19 cellular contexts compared by ENCODE assay signal in genomic region chr17:21371511-21372081, GRCh38. TPM values are rescaled to one million over a fixed set of nuclear protein-coding genes. Genes with fewer than 3 reads are reported as not detected.
DNase-seq lines count a peak whose midpoint lies in the region; ATAC-seq, FAIRE-seq and TF ChIP-seq lines count a peak whose summit lies in the region.
"Had no signal": no experiment of that assay in that cellular context is flagged by ENCODE, and none has a peak within 500 bp of the region (broad histone marks: within the 10 kb centered on the region; RNA-seq: fewer than 3 reads in every experiment).

No MANE protein-coding gene starts in this region.

- intact Hi-C loops in left cardiac atrium (cut with DNase I) (no loop called here), K562 (cut with micrococcal nuclease) (no loop called here), HepG2 (cut with micrococcal nuclease; ENCODE audit: unreplicated experiment) (no loop called here), gastrocnemius medialis (cut with DNase I; ENCODE audit: low total_unique reads) (no loop called here)

- H3K4me1 ChIP-seq in cardiac muscle cell (ENCODE audit: low read depth) (peaks cover 44% of the 10 kb centered on the region), K562 (replicated peaks in 1 of 2; ENCODE audit: control insufficient read depth in 2 of 2, insufficient read depth in 2 of 2, low read length in 2 of 2) (peaks cover 0 to 8% of the 10 kb centered on the region in 2 experiments; a peak in 2 of 5 replicates), HepG2 (ENCODE audit: insufficient read depth, low read length) (no peaks in the 10 kb centered on the region), gastrocnemius medialis (peaks cover 20% of the 10 kb centered on the region in 2 donors)

- FAIRE-seq in K562 (lab: Jason Lieb, UNC) (no peak), HepG2 (lab: Jason Lieb, UNC) (no peak)

- TF ChIP-seq RAD21 in K562 (CRISPR knock-in tag; conservative IDR thresholded peaks at IDR 0.05 in 1 of 2, IDR thresholded peaks at IDR 0.05 in 1 of 2) (no peak), HepG2 (CRISPR knock-in tag; IDR thresholded peaks at IDR 0.05) (no peak)

- 6% methylated on average over 13 of the region's 17 CpGs for WGBS in K562 (ENCODE audit: insufficient coverage, low coverage, missing lambda C conversion rate)
- 20% methylated on average over 1 of the region's 17 CpGs for WGBS in HepG2 (ENCODE audit: low lambda C conversion rate)

- TF ChIP-seq POLR2A in K562 (conservative IDR thresholded peaks at IDR 0.05) (no peak), HepG2 (IDR thresholded peaks at IDR 0.05; ENCODE audit: insufficient read depth in 1 of 2, low read depth in 2 of 2, low read length in 2 of 2) (no peak), gastrocnemius medialis (IDR thresholded peaks at IDR 0.05) (no peak)

- no peak overlapping the region for H3K9ac ChIP-seq in K562 (ENCODE audit: insufficient read depth in 1 of 2, low read depth in 2 of 2, low read length in 2 of 2)
- H3K9ac ChIP-seq in HepG2 (ENCODE audit: insufficient read depth, low read depth, low read length), result no peak overlapping the region
- H3K9ac ChIP-seq: KMS-11 had no signal

- H3K27me3 ChIP-seq in cardiac muscle cell (no peaks in the 10 kb centered on the region), K562 (ENCODE audit: control insufficient read depth in 2 of 2, insufficient read depth in 2 of 2, low read length in 2 of 2) (peaks cover 0 to 47% of the 10 kb centered on the region in 2 experiments; a peak in 3 of 5 replicates), HepG2 (ENCODE audit: control insufficient read depth in 1 of 2, insufficient read depth in 2 of 2, low read length in 2 of 2) (peaks cover 17 to 87% of the 10 kb centered on the region in 2 experiments), gastrocnemius medialis (no peaks in the 10 kb centered on the region)
- H3K27me3 ChIP-seq: MG63 had no signal

- in situ Hi-C loops in K562 (cut with MboI) (no loop called here), HepG2 (cut with HindIII; ENCODE audit: extremely low pct_ligation_motif_present, low pct_unique_long_range_greater_than_20kb) (no loop called here), gastrocnemius medialis (cut with MboI; ENCODE audit: low sequenced_read_pairs in 4 of 4) (no loop called here)

- TF ChIP-seq CTCF in cardiac muscle cell (IDR thresholded peaks at IDR 0.05; ENCODE audit: low read depth, low read length) (no peak), K562 (IDR thresholded peaks at IDR 0.05 in 2 of 3, conservative IDR thresholded peaks at IDR 0.05 in 1 of 3; ENCODE audit: insufficient read depth in 2 of 3, low read depth in 1 of 3, low read length in 3 of 3) (no peak), HepG2 (CRISPR knock-in tag; IDR thresholded peaks at IDR 0.05) (no peak), gastrocnemius medialis (IDR thresholded peaks at IDR 0.05 in 4 of 5, conservative IDR thresholded peaks at IDR 0.05 in 1 of 5) (no peak)

- DNase-seq in cardiac muscle cell (ENCODE audit: low read depth in 1 of 2, low spot score in 1 of 2), result no peak
- no peak for DNase-seq in left cardiac atrium
- no peak for DNase-seq in K562 (ENCODE audit: extremely low read depth in 1 of 4, low spot score in 3 of 4)
- DNase-seq in HepG2 (ENCODE audit: low spot score), result no peak
- DNase-seq in gastrocnemius medialis, result no peak
- no peak for DNase-seq in NCI-H1694 treated with DMSO at 0.1 percent for 48 hours (lab: John Stamatoyannopoulos, UW)
- DNase-seq in activated effector memory CD4-positive, alpha-beta T cell treated with anti-CD3 and anti-CD28 coated beads, Interleukin-2, amount 50 U/mL, for 16 hours, result no peak
- DNase-seq in activated naive CD8-positive, alpha-beta T cell treated with anti-CD3 and anti-CD28 coated beads, Interleukin-2, amount 50 U/mL, for 24 hours, result no peak
- DNase-seq: DMS 273 treated with DMSO at 0.1 percent for 48 hours, MG63, NCI-H1105, NCI-H187 treated with DMSO at 0.1 percent for 48 hours, NCI-H2171, NCI-H446 treated with DMSO at 0.1 percent for 48 hours, NCI-H748 treated with DMSO at 0.1 percent for 48 hours, SHP77 had no signal

- peaks cover 2% of the 10 kb centered on the region for H3K4me1 Mint-ChIP-seq in activated naive CD8-positive, alpha-beta T cell treated with anti-CD3 and anti-CD28 coated beads, Interleukin-2, amount 50 U/mL, for 24 hours

- ATAC-seq in left cardiac atrium (no peak), K562 (no peak), HepG2 (no peak), gastrocnemius medialis (no peak)
- no peak for ATAC-seq in activated naive CD8-positive, alpha-beta T cell treated with anti-CD3 and anti-CD28 coated beads, Interleukin-2, amount 50 U/mL, for 24 hours
- ATAC-seq: GM23338 had no signal

- no peak overlapping the region for H2AFZ ChIP-seq in K562 (ENCODE audit: low read depth, low read length)
- no peak overlapping the region for H2AFZ ChIP-seq in HepG2 (ENCODE audit: low read length)

- BruUV-seq in K562 (replicated peaks; lab: Mats Ljungman, UMichigan) (no TSS peak), HepG2 (replicated peaks; lab: Mats Ljungman, UMichigan) (no TSS peak)

- H3K36me3 ChIP-seq in cardiac muscle cell (no peaks in the 10 kb centered on the region), K562 (ENCODE audit: control insufficient read depth, insufficient read depth, low read length) (no peaks in the 10 kb centered on the region), HepG2 (replicated peaks in 1 of 2; ENCODE audit: control insufficient read depth in 1 of 2, insufficient read depth in 2 of 2, low read length in 2 of 2) (no peaks in the 10 kb centered on the region), gastrocnemius medialis (no peaks in the 10 kb centered on the region)
- H3K36me3 ChIP-seq: MG63 had no signal

- no peak overlapping the region for H3K4me3 ChIP-seq in cardiac muscle cell
- H3K4me3 ChIP-seq in K562, result no peak overlapping the region
- H3K4me3 ChIP-seq in HepG2 (replicated peaks in 1 of 3; ENCODE audit: insufficient read depth in 1 of 3, low read depth in 2 of 3, low read length in 3 of 3), result no peak overlapping the region
- no peak overlapping the region for H3K4me3 ChIP-seq in gastrocnemius medialis
- H3K4me3 ChIP-seq: GM23338, MG63 had no signal

- no peak overlapping the region for H3K4me3 Mint-ChIP-seq in activated naive CD8-positive, alpha-beta T cell treated with anti-CD3 and anti-CD28 coated beads, Interleukin-2, amount 50 U/mL, for 24 hours

- no peaks in the 10 kb centered on the region for H3K9me1 ChIP-seq in K562 (ENCODE audit: control insufficient read depth, insufficient read depth, low read length)

- H3K9me3 ChIP-seq in cardiac muscle cell (ENCODE audit: low read depth), result no peaks in the 10 kb centered on the region
- H3K9me3 ChIP-seq in K562 (replicated peaks; ENCODE audit: control insufficient read depth, insufficient read depth, low read depth, low read length), result no peaks in the 10 kb centered on the region
- no peaks in the 10 kb centered on the region for H3K9me3 ChIP-seq in HepG2 (ENCODE audit: low read length)
- no peaks in the 10 kb centered on the region for H3K9me3 ChIP-seq in gastrocnemius medialis
- H3K9me3 ChIP-seq: MG63 had no signal

- POLR2A ChIA-PET in K562 (lab: Yijun Ruan, JAX) (interaction anchor here (0.7 kb wide), 1 partner anchor 75 kb away, joined by 3 read pairs; no protein-coding TSS in a partner anchor), HepG2 (lab: Yijun Ruan, JAX) (no interaction called here)

- CTCF ChIA-PET in K562 (lab: Yijun Ruan, JAX; ENCODE audit: low intra/inter-chr PET ratio), result no interaction called here
- CTCF ChIA-PET in HepG2 (lab: Yijun Ruan, JAX; ENCODE audit: low intra/inter-chr PET ratio, low total read pairs), result no interaction called here

- no peaks in the 10 kb centered on the region for H3K36me3 Mint-ChIP-seq in activated naive CD8-positive, alpha-beta T cell treated with anti-CD3 and anti-CD28 coated beads, Interleukin-2, amount 50 U/mL, for 24 hours (ENCODE audit: low read depth)

- no peak overlapping the region for H3K27ac Mint-ChIP-seq in activated naive CD8-positive, alpha-beta T cell treated with anti-CD3 and anti-CD28 coated beads, Interleukin-2, amount 50 U/mL, for 24 hours
- H3K27ac Mint-ChIP-seq: GM23338 had no signal

- peaks cover 15% of the 10 kb centered on the region for H3K27me3 Mint-ChIP-seq in activated naive CD8-positive, alpha-beta T cell treated with anti-CD3 and anti-CD28 coated beads, Interleukin-2, amount 50 U/mL, for 24 hours

- peak overlapping the region; percentile 95 for H3K27ac ChIP-seq in cardiac muscle cell
- no peak overlapping the region for H3K27ac ChIP-seq in K562 (ENCODE audit: extremely low read depth, low read depth, low read length)
- no peak overlapping the region for H3K27ac ChIP-seq in HepG2 (ENCODE audit: extremely low read length, insufficient read depth, low read length)
- peak overlapping the region; percentile 68 to 83 (median 78) for H3K27ac ChIP-seq in gastrocnemius medialis
- H3K27ac ChIP-seq: 22Rv1, KMS-11 had no signal

- H4K20me1 ChIP-seq in K562 (replicated peaks; ENCODE audit: control insufficient read depth, insufficient read depth, low read length), result no peaks in the 10 kb centered on the region; the same call in 1 of the 2 replicates
- H4K20me1 ChIP-seq in HepG2 (ENCODE audit: insufficient read depth, low read length), result no peaks in the 10 kb centered on the region

- no peak overlapping the region for H3K4me2 ChIP-seq in K562 (ENCODE audit: insufficient read depth, low read length)
- H3K4me2 ChIP-seq in HepG2 (ENCODE audit: low read depth, low read length), result no peak overlapping the region
- H3K4me2 ChIP-seq: KMS-11 had no signal

- no peaks in the 10 kb centered on the region for H3K79me2 ChIP-seq in K562 (ENCODE audit: control insufficient read depth, insufficient read depth, low read length)
- no peaks in the 10 kb centered on the region for H3K79me2 ChIP-seq in HepG2 (ENCODE audit: insufficient read depth, low read length)

- no peaks in the 10 kb centered on the region for H3K9me3 Mint-ChIP-seq in activated naive CD8-positive, alpha-beta T cell treated with anti-CD3 and anti-CD28 coated beads, Interleukin-2, amount 50 U/mL, for 24 hours

- TF ChIP-seq EP300 in K562 (IDR thresholded peaks at IDR 0.05; ENCODE audit: low read length), result no peak
- TF ChIP-seq EP300 in HepG2 (IDR thresholded peaks at IDR 0.05; ENCODE audit: low read depth in 2 of 2, low read length in 2 of 2), result no peak
- no peak for TF ChIP-seq EP300 in HepG2 (CRISPR knock-in tag; IDR thresholded peaks at IDR 0.05; ENCODE audit: borderline replicate concordance)

RNA-seq across cellular contexts. Expression of gene KCNJ12, which starts 4.6 kb away (rescaled TPM):
- 13.4 and 14.0 TPM in 2 replicates for total RNA-seq in cardiac muscle cell
- 5.9 and 11.6 TPM in 2 replicates for polyA plus RNA-seq in cardiac muscle cell
- 10 to 100 TPM; 12.0 to 16.5 TPM for total RNA-seq in left cardiac atrium
- total RNA-seq in K562 (2011; cell fraction: chromatin; rRNA removed; ENCODE audit: low replicate concordance), result not detected in 2 replicates
- total RNA-seq in K562 (2011; cell fraction: nucleolus; rRNA removed), result not detected in 2 replicates
- total RNA-seq in K562 (2011; cell fraction: nucleoplasm; rRNA removed), result not detected in 2 replicates
- 0.12 TPM in 1 of 2 replicates, not detected in the other for total RNA-seq in K562 (2014; rRNA removed)
- not detected in 2 replicates for total RNA-seq in K562 (2014; rRNA removed; fragmentation: Illumina TruSeq; extraction: Trizol)
- not detected in 2 replicates for total RNA-seq in K562 (2015; rRNA removed; fragmentation: Illumina TruSeq; extraction: Trizol)
- 0.02 TPM in 1 of 2 replicates, not detected in the other for total RNA-seq in K562 (2021)
- not detected in 2 replicates for polyA plus RNA-seq in K562 (2011; rRNA removed)
- 0.01 and 0.03 TPM in 2 replicates for polyA plus RNA-seq in K562 (2011; cell fraction: cytosol; rRNA removed)
- polyA plus RNA-seq in K562 (2011; cell fraction: nucleus; rRNA removed), result not detected in 2 replicates
- not detected in 2 replicates for polyA plus RNA-seq in K562 (2012)
- not detected in 2 replicates for polyA plus RNA-seq in K562 (2014; fragmentation: Illumina TruSeq; extraction: Trizol)
- polyA plus RNA-seq in K562 (2014; fragmentation: Nextera tagmentation; extraction: Ambion mirVana), result not detected
- polyA plus RNA-seq in K562 (2014; rRNA removed), result not detected in 2 replicates
- not detected in 2 replicates for polyA minus RNA-seq in K562 (2011; rRNA and poly(A)+ RNA removed)
- polyA minus RNA-seq in K562 (2011; cell fraction: cytosol; rRNA and poly(A)+ RNA removed), result not detected in 2 replicates
- polyA minus RNA-seq in K562 (2011; cell fraction: nucleus; rRNA and poly(A)+ RNA removed), result not detected in 2 replicates
- not detected in 2 replicates for total RNA-seq in HepG2 (2016; rRNA removed; fragmentation: Illumina TruSeq; extraction: Trizol)
- total RNA-seq in HepG2 (2016; cell fraction: cytosol; rRNA removed; fragmentation: Illumina TruSeq; extraction: Trizol; ENCODE audit: low read depth), result not detected in 2 replicates
- total RNA-seq in HepG2 (2016; cell fraction: insoluble cytoplasmic fraction; rRNA removed; fragmentation: Illumina TruSeq; extraction: Trizol), result not detected in 2 replicates
- not detected in 2 replicates for total RNA-seq in HepG2 (2016; cell fraction: membrane; rRNA removed; fragmentation: Illumina TruSeq; extraction: Trizol)
- total RNA-seq in HepG2 (2016; cell fraction: nucleus; rRNA removed; fragmentation: Illumina TruSeq; extraction: Trizol), result not detected in 2 replicates
- not detected in 2 replicates for polyA plus RNA-seq in HepG2 (2011; rRNA removed)
- not detected in 2 replicates for polyA plus RNA-seq in HepG2 (2011; cell fraction: cytosol; rRNA removed)
- polyA plus RNA-seq in HepG2 (2011; cell fraction: nucleus; rRNA removed), result not detected in 2 replicates
- polyA plus RNA-seq in HepG2 (2012), result not detected in 2 replicates
- not detected in 2 replicates for polyA plus RNA-seq in HepG2 (2016; cell fraction: cytosol; fragmentation: Illumina TruSeq; extraction: Trizol; ENCODE audit: low read depth)
- not detected in 2 replicates for polyA plus RNA-seq in HepG2 (2016; cell fraction: insoluble cytoplasmic fraction; fragmentation: Illumina TruSeq; extraction: Trizol; ENCODE audit: low read depth)
- not detected in 2 replicates for polyA plus RNA-seq in HepG2 (2016; cell fraction: membrane; fragmentation: Illumina TruSeq; extraction: Trizol; ENCODE audit: low read depth)
- not detected in 2 replicates for polyA plus RNA-seq in HepG2 (2016; cell fraction: nucleus; fragmentation: Illumina TruSeq; extraction: Trizol; ENCODE audit: insufficient read depth, low read depth)
- 7.5 TPM in 1 of 2 replicates, not detected in the other for polyA minus RNA-seq in HepG2 (2011; rRNA and poly(A)+ RNA removed; ENCODE audit: low replicate concordance)
- polyA minus RNA-seq in HepG2 (2011; cell fraction: cytosol; rRNA and poly(A)+ RNA removed), result not detected in 2 replicates
- 0.26 TPM in 1 of 2 replicates, not detected in the other for polyA minus RNA-seq in HepG2 (2011; cell fraction: nucleus; rRNA and poly(A)+ RNA removed)
- 10 to 100 TPM; 18.2 to 35.7 (median 29.2) TPM for total RNA-seq in gastrocnemius medialis

Comparison
In these comparisons a context has a peak if more than half of its experiments do, and no peak if none do; other contexts are left out.
1. H3K27ac ChIP-seq: peak in cardiac muscle cell (single experiment) and gastrocnemius medialis (4 of 4); none in K562 (single experiment) and HepG2 (single experiment).
2. RNA of gene KCNJ12, which starts 4.6 kb away (total RNA-seq): 18.2 to 35.7 TPM in gastrocnemius medialis, 12.0 to 16.5 TPM in left cardiac atrium and 13.4 to 14.0 TPM in cardiac muscle cell; not detected in HepG2 and 0.02 to 0.12 TPM in K562; every median in the first group is over 10 times any median in the second.